In the genomic region with DNA sequence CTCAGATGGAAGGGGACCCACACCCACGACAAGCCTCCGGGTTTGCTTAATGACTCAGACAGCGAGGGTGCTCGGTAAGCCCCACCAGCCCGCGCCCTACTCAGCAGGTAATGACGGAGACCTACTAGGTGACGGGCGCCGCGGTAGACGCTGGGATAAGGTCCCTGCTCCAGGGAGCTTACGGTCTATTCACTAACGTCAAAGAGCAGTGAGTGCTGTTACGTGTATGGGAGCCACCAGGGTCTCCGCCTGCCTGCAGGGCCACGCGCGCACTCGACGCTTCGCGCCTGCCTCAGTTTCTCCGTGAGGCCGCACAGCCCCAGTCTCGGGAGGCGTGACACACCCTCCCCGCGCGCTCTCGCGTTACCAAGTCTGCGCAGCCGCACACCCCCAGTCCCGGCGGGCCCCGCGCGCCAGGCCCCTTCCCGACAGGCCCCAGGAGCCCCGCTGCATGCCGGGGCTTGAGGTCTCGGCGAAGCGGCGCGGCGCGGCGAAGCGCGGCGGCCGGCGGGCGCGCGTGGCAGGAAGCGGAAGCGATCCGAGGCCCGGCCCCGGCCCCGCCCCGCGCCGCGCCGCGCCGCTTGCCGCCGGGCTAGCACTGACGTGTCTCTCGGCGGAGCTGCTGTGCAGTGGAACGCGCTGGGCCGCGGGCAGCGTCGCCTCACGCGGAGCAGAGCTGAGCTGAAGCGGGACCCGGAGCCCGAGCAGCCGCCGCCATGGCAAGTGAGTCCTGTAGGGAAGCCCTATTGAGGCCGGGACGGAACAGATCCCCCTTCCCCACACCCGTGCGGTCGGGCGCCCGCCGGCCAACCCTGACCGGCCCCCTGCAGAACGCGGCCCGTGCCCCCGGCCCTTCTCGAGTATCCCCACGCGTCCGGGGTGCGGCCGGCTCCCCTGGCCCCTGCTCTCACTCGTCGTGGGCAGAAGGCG, we compare ENCODE assay signal across 8 cellular contexts. TPM values are rescaled to one million over a fixed set of nuclear protein-coding genes. Genes with fewer than 3 reads are reported as not detected.
A peak's percentile ranks its signal among the peaks of the same experiment; 100 is the strongest.
DNase-seq lines count a peak whose midpoint lies in the region; ATAC-seq, FAIRE-seq and TF ChIP-seq lines count a peak whose summit lies in the region.

Gene SEC61A1 (plus strand): TSS at position 601 of the 930 bp plus-strand sequence. CDS start 116 bp downstream, at position 717.

- H3F3A ChIP-seq in Loucy (ENCODE audit: low read depth) = no peaks in the 10 kb centered on the region; the same call in 1 of the 2 replicates

- peak; percentile 90 for ATAC-seq in RWPE2 (ENCODE audit: low read depth)
- peak; percentile 98 to 99 for ATAC-seq in natural killer cell treated with Interleukin-12 subunit alpha and Interleukin-12 subunit beta and Interleukin-15 and Interleukin-18, amount 100 ng/mL, for 72 hours

- peaks cover 10% of the 10 kb centered on the region for H3K27me3 Mint-ChIP-seq in activated T-helper 2 cell treated with anti-CD3 and anti-CD28 coated beads, Interferon-gamma antibody, Interleukin-2, Interleukin-4, amounts not matched to agents 10 μg/mL and 5 μg/mL and 100 μg/mL, durations not matched to agents 14 hours and 24 hours and 36 hours (ENCODE audit: low read depth)
- H3K27me3 Mint-ChIP-seq in natural killer cell treated with Interleukin-12 subunit alpha and Interleukin-12 subunit beta and Interleukin-15 and Interleukin-18, amount 100 ng/mL, for 72 hours = peaks cover under 1 to 3% of the 10 kb centered on the region in 2 donors

- no peak for TF ChIP-seq CTCF in Loucy (conservative IDR thresholded peaks at IDR 0.05; ENCODE audit: low read length)
- no peak for TF ChIP-seq CTCF in RWPE2 (IDR thresholded peaks at IDR 0.05; ENCODE audit: poor library complexity, severe bottlenecking)

- H3K4me3 Mint-ChIP-seq in activated T-helper 2 cell treated with anti-CD3 and anti-CD28 coated beads, Interferon-gamma antibody, Interleukin-2, Interleukin-4, amounts not matched to agents 10 μg/mL and 5 μg/mL and 100 μg/mL, durations not matched to agents 14 hours and 24 hours and 36 hours (ENCODE audit: low read depth) = peak within 1 kb of the TSS; percentile 99
- H3K4me3 Mint-ChIP-seq in natural killer cell treated with Interleukin-12 subunit alpha and Interleukin-12 subunit beta and Interleukin-15 and Interleukin-18, amount 100 ng/mL, for 72 hours = peak within 1 kb of the TSS; percentile 89

- peak within 1 kb of the TSS; percentile 100 for H3K4me2 ChIP-seq in Loucy (ENCODE audit: low read depth, low read length, poor library complexity, severe bottlenecking)

- H3K27ac ChIP-seq in RWPE2 (ENCODE audit: poor library complexity, severe bottlenecking) = peak within 1 kb of the TSS; percentile 59

- no peaks in the 10 kb centered on the region for H3K9me3 Mint-ChIP-seq in activated T-helper 2 cell treated with anti-CD3 and anti-CD28 coated beads, Interferon-gamma antibody, Interleukin-2, Interleukin-4, amounts not matched to agents 10 μg/mL and 5 μg/mL and 100 μg/mL, durations not matched to agents 14 hours and 24 hours and 36 hours
- H3K9me3 Mint-ChIP-seq in natural killer cell treated with Interleukin-12 subunit alpha and Interleukin-12 subunit beta and Interleukin-15 and Interleukin-18, amount 100 ng/mL, for 72 hours = no peaks in the 10 kb centered on the region

- H3K4me1 ChIP-seq in Loucy (ENCODE audit: insufficient read depth, low read length, poor library complexity, severe bottlenecking) (peaks cover 47% of the 10 kb centered on the region), RWPE2 (ENCODE audit: insufficient read depth, poor library complexity, severe bottlenecking) (peaks cover 17% of the 10 kb centered on the region)

- H2AFZ ChIP-seq in Loucy (ENCODE audit: low read length) = peak within 1 kb of the TSS; percentile 98

- TF ChIP-seq POLR2A in H54 (IDR thresholded peaks at IDR 0.05; ENCODE audit: low read depth, low read length) = peak; percentile 94

- intact Hi-C loops in activated T-helper 2 cell treated with anti-CD3 and anti-CD28 coated beads, Interferon-gamma antibody, Interleukin-2, Interleukin-4, amounts not matched to agents 10 μg/mL and 5 μg/mL and 100 μg/mL, durations not matched to agents 14 hours and 24 hours and 36 hours (cut with micrococcal nuclease) = loop anchor here (1.0 to 5.0 kb wide), 4 partner anchors 23 to 454 kb away; partner anchors contain the start of genes ABTB1, MCM2 and RUVBL1

- DNase-seq in EL = peak; percentile 94
- peak; percentile 93 for DNase-seq in H54 (ENCODE audit: insufficient read length, low spot score)
- peak; percentile 88 for DNase-seq in RWPE2 (ENCODE audit: low spot score)
- peak; percentile 95 for DNase-seq in activated T-helper 2 cell treated with anti-CD3 and anti-CD28 coated beads, Interferon-gamma antibody, Interleukin-2, Interleukin-4, amounts not matched to agents 10 μg/mL and 5 μg/mL and 100 μg/mL, durations not matched to agents 14 hours and 24 hours and 36 hours (ENCODE audit: low spot score)
- peak; percentile 90 for DNase-seq in fibroblast of peridontal ligament (ENCODE audit: extremely low read depth)
- DNase-seq in natural killer cell treated with Interleukin-12 subunit alpha and Interleukin-12 subunit beta and Interleukin-15 and Interleukin-18, amount 100 ng/mL, for 72 hours (ENCODE audit: low spot score) = peak; percentile 99
- DNase-seq in stimulated activated naive CD4-positive, alpha-beta T cell treated with Interleukin-2 at 50 U/mL for 16 hours (lab: John Stamatoyannopoulos, UW) = peak; percentile 92

- no peaks in the 10 kb centered on the region for H3K9me2 ChIP-seq in Loucy (replicated peaks; ENCODE audit: low read depth, low read length)

- H3K4me3 ChIP-seq in Loucy (ENCODE audit: low read length, poor library complexity, severe bottlenecking) (peak within 1 kb of the TSS; percentile 97), RWPE2 (ENCODE audit: severe bottlenecking) (peak within 1 kb of the TSS; percentile 96)

- peaks cover 38% of the 10 kb centered on the region for H3K4me1 Mint-ChIP-seq in activated T-helper 2 cell treated with anti-CD3 and anti-CD28 coated beads, Interferon-gamma antibody, Interleukin-2, Interleukin-4, amounts not matched to agents 10 μg/mL and 5 μg/mL and 100 μg/mL, durations not matched to agents 14 hours and 24 hours and 36 hours (ENCODE audit: low read depth)
- H3K4me1 Mint-ChIP-seq in natural killer cell treated with Interleukin-12 subunit alpha and Interleukin-12 subunit beta and Interleukin-15 and Interleukin-18, amount 100 ng/mL, for 72 hours (ENCODE audit: low read depth in 2 of 2) = peaks cover 39 to 42% of the 10 kb centered on the region in 2 donors

- H3K27me3 ChIP-seq in Loucy (ENCODE audit: insufficient read depth, low read length, poor library complexity, severe bottlenecking) (peaks cover 5% of the 10 kb centered on the region), RWPE2 (ENCODE audit: insufficient read depth, poor library complexity, severe bottlenecking) (peaks cover 3% of the 10 kb centered on the region)

- H3K9me3 ChIP-seq in Loucy (ENCODE audit: insufficient read depth, low read depth, low read length) = no peaks in the 10 kb centered on the region
- H3K9me3 ChIP-seq in RWPE2 (ENCODE audit: severe bottlenecking) = no peaks in the 10 kb centered on the region

- H3K79me2 ChIP-seq in Loucy (ENCODE audit: insufficient read depth, low read length) = peaks cover 58% of the 10 kb centered on the region

- FAIRE-seq in H54 (lab: Jason Lieb, UNC) = no peak

- peak within 1 kb of the TSS; percentile 99 for H3K27ac Mint-ChIP-seq in activated T-helper 2 cell treated with anti-CD3 and anti-CD28 coated beads, Interferon-gamma antibody, Interleukin-2, Interleukin-4, amounts not matched to agents 10 μg/mL and 5 μg/mL and 100 μg/mL, durations not matched to agents 14 hours and 24 hours and 36 hours
- H3K27ac Mint-ChIP-seq in natural killer cell treated with Interleukin-12 subunit alpha and Interleukin-12 subunit beta and Interleukin-15 and Interleukin-18, amount 100 ng/mL, for 72 hours = peak within 1 kb of the TSS; percentile 98 to 99

- peak within 1 kb of the TSS; percentile 100 for H3K9ac ChIP-seq in Loucy (ENCODE audit: low read depth, low read length, poor library complexity, severe bottlenecking)

- H3K36me3 Mint-ChIP-seq in activated T-helper 2 cell treated with anti-CD3 and anti-CD28 coated beads, Interferon-gamma antibody, Interleukin-2, Interleukin-4, amounts not matched to agents 10 μg/mL and 5 μg/mL and 100 μg/mL, durations not matched to agents 14 hours and 24 hours and 36 hours (ENCODE audit: low read depth) = peaks cover 44% of the 10 kb centered on the region
- peaks cover 34% of the 10 kb centered on the region for H3K36me3 Mint-ChIP-seq in natural killer cell treated with Interleukin-12 subunit alpha and Interleukin-12 subunit beta and Interleukin-15 and Interleukin-18, amount 100 ng/mL, for 72 hours

- peaks cover 42% of the 10 kb centered on the region for H4K20me1 ChIP-seq in Loucy (ENCODE audit: insufficient read depth, low read length, poor library complexity, severe bottlenecking)

- H3K36me3 ChIP-seq in Loucy (ENCODE audit: insufficient read depth, low read length) = peaks cover 13% of the 10 kb centered on the region
- peaks cover 47% of the 10 kb centered on the region for H3K36me3 ChIP-seq in RWPE2 (ENCODE audit: low read depth)

RNA-seq across cellular contexts. Expression of gene SEC61A1, which starts in this region (rescaled TPM):
- 210 and 217 TPM in 2 replicates for total RNA-seq in activated T-helper 2 cell treated with anti-CD3 and anti-CD28 coated beads, Interferon-gamma antibody, Interleukin-2, Interleukin-4, amounts not matched to agents 10 μg/mL and 5 μg/mL and 100 μg/mL, durations not matched to agents 14 hours and 24 hours and 36 hours
- total RNA-seq in natural killer cell treated with Interleukin-12 subunit alpha and Interleukin-12 subunit beta and Interleukin-15 and Interleukin-18, amount 100 ng/mL, for 72 hours = 100 to 1,000 TPM; 278 to 291 TPM

Comparison
In these comparisons a context has a peak if more than half of its experiments do, and no peak if none do; other contexts are left out.
1. Peak in every context shown above with its lines: DNase-seq, ATAC-seq, H3K4me3 ChIP-seq and H3K27ac ChIP-seq.